1 cellular context compared by ENCODE assay signal in the genomic region with DNA sequence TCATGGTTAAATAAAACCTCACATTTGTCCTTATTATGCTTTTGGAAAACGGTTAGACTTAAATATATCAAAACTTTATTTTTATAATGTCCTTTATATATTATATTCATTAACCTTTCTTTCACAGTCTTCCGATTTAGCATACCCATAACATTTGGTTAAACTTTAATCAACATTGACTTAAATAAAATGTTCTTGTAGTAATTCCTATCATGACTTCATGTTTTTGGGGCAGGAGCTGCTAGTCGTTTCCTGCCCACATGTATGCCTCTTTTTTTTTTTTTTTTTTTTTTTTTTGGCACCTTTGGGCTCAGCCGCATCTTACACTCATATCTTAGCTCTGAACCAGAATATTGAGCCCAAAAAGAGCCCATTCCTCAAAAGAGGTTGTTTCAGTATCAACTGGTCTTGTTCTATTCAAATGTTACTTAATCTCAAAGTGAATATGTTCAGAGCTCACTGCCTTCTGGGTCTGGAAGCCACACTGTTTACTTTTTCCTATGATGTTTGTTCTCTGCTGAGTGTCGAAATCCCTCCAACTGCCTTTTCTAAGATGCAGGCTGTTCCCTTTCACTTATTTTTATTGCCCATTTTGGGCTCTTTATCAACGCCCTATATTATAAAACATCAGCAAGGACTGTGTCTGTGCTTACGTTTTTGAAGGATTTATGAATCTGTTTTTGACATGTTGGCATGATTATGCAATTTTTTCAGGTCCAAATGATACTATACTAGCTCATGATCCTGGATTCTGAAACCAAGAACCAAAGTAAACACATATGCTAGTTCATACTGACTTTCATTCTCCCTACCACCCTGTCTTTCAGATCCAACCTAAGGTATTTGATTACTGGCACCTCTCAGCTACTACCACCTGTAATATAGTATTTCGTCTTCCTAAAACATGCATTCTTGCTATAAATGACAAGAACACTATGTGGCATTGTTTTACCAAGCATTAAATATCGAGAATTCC.
TF ChIP-seq lines count a peak whose summit lies in the region.

No MANE protein-coding gene starts in this region.

TF ChIP-seq in HepG2, 621 proteins besides CTCF, POLR2A, EP300 and RAD21 (continued from another document):
- TF ChIP-seq, protein P1, sequence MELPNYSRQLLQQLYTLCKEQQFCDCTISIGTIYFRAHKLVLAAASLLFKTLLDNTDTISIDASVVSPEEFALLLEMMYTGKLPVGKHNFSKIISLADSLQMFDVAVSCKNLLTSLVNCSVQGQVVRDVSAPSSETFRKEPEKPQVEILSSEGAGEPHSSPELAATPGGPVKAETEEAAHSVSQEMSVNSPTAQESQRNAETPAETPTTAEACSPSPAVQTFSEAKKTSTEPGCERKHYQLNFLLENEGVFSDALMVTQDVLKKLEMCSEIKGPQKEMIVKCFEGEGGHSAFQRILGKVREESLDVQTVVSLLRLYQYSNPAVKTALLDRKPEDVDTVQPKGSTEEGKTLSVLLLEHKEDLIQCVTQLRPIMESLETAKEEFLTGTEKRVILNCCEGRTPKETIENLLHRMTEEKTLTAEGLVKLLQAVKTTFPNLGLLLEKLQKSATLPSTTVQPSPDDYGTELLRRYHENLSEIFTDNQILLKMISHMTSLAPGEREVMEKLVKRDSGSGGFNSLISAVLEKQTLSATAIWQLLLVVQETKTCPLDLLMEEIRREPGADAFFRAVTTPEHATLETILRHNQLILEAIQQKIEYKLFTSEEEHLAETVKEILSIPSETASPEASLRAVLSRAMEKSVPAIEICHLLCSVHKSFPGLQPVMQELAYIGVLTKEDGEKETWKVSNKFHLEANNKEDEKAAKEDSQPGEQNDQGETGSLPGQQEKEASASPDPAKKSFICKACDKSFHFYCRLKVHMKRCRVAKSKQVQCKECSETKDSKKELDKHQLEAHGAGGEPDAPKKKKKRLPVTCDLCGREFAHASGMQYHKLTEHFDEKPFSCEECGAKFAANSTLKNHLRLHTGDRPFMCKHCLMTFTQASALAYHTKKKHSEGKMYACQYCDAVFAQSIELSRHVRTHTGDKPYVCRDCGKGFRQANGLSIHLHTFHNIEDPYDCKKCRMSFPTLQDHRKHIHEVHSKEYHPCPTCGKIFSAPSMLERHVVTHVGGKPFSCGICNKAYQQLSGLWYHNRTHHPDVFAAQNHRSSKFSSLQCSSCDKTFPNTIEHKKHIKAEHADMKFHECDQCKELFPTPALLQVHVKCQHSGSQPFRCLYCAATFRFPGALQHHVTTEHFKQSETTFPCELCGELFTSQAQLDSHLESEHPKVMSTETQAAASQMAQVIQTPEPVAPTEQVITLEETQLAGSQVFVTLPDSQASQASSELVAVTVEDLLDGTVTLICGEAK (IDR thresholded peaks at IDR 0.05) = no peak
- TF ChIP-seq, protein P1 (CRISPR knock-in tag; IDR thresholded peaks at IDR 0.05) = no peak
- TF ChIP-seq, protein P2, sequence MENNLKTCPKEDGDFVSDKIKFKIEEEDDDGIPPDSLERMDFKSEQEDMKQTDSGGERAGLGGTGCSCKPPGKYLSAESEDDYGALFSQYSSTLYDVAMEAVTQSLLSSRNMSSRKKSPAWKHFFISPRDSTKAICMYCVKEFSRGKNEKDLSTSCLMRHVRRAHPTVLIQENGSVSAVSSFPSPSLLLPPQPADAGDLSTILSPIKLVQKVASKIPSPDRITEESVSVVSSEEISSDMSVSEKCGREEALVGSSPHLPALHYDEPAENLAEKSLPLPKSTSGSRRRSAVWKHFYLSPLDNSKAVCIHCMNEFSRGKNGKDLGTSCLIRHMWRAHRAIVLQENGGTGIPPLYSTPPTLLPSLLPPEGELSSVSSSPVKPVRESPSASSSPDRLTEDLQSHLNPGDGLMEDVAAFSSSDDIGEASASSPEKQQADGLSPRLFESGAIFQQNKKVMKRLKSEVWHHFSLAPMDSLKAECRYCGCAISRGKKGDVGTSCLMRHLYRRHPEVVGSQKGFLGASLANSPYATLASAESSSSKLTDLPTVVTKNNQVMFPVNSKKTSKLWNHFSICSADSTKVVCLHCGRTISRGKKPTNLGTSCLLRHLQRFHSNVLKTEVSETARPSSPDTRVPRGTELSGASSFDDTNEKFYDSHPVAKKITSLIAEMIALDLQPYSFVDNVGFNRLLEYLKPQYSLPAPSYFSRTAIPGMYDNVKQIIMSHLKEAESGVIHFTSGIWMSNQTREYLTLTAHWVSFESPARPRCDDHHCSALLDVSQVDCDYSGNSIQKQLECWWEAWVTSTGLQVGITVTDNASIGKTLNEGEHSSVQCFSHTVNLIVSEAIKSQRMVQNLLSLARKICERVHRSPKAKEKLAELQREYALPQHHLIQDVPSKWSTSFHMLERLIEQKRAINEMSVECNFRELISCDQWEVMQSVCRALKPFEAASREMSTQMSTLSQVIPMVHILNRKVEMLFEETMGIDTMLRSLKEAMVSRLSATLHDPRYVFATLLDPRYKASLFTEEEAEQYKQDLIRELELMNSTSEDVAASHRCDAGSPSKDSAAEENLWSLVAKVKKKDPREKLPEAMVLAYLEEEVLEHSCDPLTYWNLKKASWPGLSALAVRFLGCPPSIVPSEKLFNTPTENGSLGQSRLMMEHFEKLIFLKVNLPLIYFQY (CRISPR knock-in tag; IDR thresholded peaks at IDR 0.05; ENCODE audit: borderline replicate concordance) = 0 out of 2 replicates have a peak, but pooled peaks have one; percentile 53
- TF ChIP-seq SATB2 (CRISPR knock-in tag; IDR thresholded peaks at IDR 0.05) (no peak), ZBTB20 (CRISPR knock-in tag; IDR thresholded peaks at IDR 0.05; ENCODE audit: borderline replicate concordance, low read depth) (0 out of 2 replicates have a peak, but pooled peaks have one; percentile 20), SOX13 (IDR thresholded peaks at IDR 0.05) (no peak), SOX13 (CRISPR knock-in tag; conservative IDR thresholded peaks at IDR 0.05 in 1 of 2, IDR thresholded peaks at IDR 0.05 in 1 of 2) (peak in 1 of 2 experiments; percentile 45; a peak in 2 of 4 replicates), NR3C1 (CRISPR knock-in tag; IDR thresholded peaks at IDR 0.05) (no peak), KLF12 (CRISPR knock-in tag; IDR thresholded peaks at IDR 0.05; ENCODE audit: borderline replicate concordance) (no peak), FOXA3 (CRISPR knock-in tag; IDR thresholded peaks at IDR 0.05) (peak; percentile 82), ZMYM4 (CRISPR knock-in tag; IDR thresholded peaks at IDR 0.05) (no peak), SOX6 (IDR thresholded peaks at IDR 0.05) (no peak), SOX6 (CRISPR knock-in tag; IDR thresholded peaks at IDR 0.05) (peak; percentile 57), FOSL2 (CRISPR knock-in tag; IDR thresholded peaks at IDR 0.05) (0 out of 2 replicates have a peak, but pooled peaks have one; percentile 22), YY1 (IDR thresholded peaks at IDR 0.05; ENCODE audit: insufficient read depth, insufficient replicate concordance, low read depth, low read length) (no peak), FOXP1 (IDR thresholded peaks at IDR 0.05) (no peak), FOXP1 (CRISPR knock-in tag; IDR thresholded peaks at IDR 0.05) (peak; percentile 14; the same call in 1 of the 2 replicates), ZNF468 (CRISPR knock-in tag; IDR thresholded peaks at IDR 0.05) (no peak), HMG20A (CRISPR knock-in tag; IDR thresholded peaks at IDR 0.05; ENCODE audit: borderline replicate concordance) (peak; percentile 48; the same call in 1 of the 2 replicates), HDAC2 (CRISPR knock-in tag; IDR thresholded peaks at IDR 0.05) (peak; percentile 37; the same call in 1 of the 2 replicates), SP4 (CRISPR knock-in tag; IDR thresholded peaks at IDR 0.05) (no peak), ZNF296 (CRISPR knock-in tag; conservative IDR thresholded peaks at IDR 0.05) (no peak), MBD4 (IDR thresholded peaks at IDR 0.05; ENCODE audit: borderline replicate concordance, low read length) (peak; percentile 63; the same call in 1 of the 2 replicates), PAF1 (CRISPR knock-in tag; IDR thresholded peaks at IDR 0.05) (no peak), SNAPC2 (CRISPR knock-in tag; IDR thresholded peaks at IDR 0.05) (no peak), ZNF331 (CRISPR knock-in tag; IDR thresholded peaks at IDR 0.05) (peak; percentile 17; the same call in 1 of the 2 replicates), CEBPG (CRISPR knock-in tag; IDR thresholded peaks at IDR 0.05) (peak; percentile 73), GATAD2A (CRISPR knock-in tag; IDR thresholded peaks at IDR 0.05) (peak; percentile 80), NAIF1 (CRISPR knock-in tag; IDR thresholded peaks at IDR 0.05; ENCODE audit: borderline replicate concordance) (no peak), ZNF33B (CRISPR knock-in tag; IDR thresholded peaks at IDR 0.05) (no peak), MAFF (IDR thresholded peaks at IDR 0.05; ENCODE audit: low read depth, low read length) (no peak), ZSCAN22 (CRISPR knock-in tag; IDR thresholded peaks at IDR 0.05) (no peak)
- TF ChIP-seq, protein P3, sequence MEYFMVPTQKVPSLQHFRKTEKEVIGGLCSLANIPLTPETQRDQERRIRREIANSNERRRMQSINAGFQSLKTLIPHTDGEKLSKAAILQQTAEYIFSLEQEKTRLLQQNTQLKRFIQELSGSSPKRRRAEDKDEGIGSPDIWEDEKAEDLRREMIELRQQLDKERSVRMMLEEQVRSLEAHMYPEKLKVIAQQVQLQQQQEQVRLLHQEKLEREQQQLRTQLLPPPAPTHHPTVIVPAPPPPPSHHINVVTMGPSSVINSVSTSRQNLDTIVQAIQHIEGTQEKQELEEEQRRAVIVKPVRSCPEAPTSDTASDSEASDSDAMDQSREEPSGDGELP (IDR thresholded peaks at IDR 0.05; ENCODE audit: borderline replicate concordance, low read depth) = no peak
- TF ChIP-seq, protein P4, sequence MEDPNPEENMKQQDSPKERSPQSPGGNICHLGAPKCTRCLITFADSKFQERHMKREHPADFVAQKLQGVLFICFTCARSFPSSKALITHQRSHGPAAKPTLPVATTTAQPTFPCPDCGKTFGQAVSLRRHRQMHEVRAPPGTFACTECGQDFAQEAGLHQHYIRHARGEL (CRISPR knock-in tag; IDR thresholded peaks at IDR 0.05) = no peak
- TF ChIP-seq, protein P5, sequence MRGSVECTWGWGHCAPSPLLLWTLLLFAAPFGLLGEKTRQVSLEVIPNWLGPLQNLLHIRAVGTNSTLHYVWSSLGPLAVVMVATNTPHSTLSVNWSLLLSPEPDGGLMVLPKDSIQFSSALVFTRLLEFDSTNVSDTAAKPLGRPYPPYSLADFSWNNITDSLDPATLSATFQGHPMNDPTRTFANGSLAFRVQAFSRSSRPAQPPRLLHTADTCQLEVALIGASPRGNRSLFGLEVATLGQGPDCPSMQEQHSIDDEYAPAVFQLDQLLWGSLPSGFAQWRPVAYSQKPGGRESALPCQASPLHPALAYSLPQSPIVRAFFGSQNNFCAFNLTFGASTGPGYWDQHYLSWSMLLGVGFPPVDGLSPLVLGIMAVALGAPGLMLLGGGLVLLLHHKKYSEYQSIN (CRISPR knock-in tag; IDR thresholded peaks at IDR 0.05; ENCODE audit: borderline replicate concordance) = no peak
- TF ChIP-seq, protein P6, sequence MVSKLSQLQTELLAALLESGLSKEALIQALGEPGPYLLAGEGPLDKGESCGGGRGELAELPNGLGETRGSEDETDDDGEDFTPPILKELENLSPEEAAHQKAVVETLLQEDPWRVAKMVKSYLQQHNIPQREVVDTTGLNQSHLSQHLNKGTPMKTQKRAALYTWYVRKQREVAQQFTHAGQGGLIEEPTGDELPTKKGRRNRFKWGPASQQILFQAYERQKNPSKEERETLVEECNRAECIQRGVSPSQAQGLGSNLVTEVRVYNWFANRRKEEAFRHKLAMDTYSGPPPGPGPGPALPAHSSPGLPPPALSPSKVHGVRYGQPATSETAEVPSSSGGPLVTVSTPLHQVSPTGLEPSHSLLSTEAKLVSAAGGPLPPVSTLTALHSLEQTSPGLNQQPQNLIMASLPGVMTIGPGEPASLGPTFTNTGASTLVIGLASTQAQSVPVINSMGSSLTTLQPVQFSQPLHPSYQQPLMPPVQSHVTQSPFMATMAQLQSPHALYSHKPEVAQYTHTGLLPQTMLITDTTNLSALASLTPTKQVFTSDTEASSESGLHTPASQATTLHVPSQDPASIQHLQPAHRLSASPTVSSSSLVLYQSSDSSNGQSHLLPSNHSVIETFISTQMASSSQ (IDR thresholded peaks at IDR 0.05; ENCODE audit: low read depth) = no peak
- TF ChIP-seq, protein P6 (CRISPR knock-in tag; IDR thresholded peaks at IDR 0.05; ENCODE audit: borderline replicate concordance) = no peak
